In the genomic region with DNA sequence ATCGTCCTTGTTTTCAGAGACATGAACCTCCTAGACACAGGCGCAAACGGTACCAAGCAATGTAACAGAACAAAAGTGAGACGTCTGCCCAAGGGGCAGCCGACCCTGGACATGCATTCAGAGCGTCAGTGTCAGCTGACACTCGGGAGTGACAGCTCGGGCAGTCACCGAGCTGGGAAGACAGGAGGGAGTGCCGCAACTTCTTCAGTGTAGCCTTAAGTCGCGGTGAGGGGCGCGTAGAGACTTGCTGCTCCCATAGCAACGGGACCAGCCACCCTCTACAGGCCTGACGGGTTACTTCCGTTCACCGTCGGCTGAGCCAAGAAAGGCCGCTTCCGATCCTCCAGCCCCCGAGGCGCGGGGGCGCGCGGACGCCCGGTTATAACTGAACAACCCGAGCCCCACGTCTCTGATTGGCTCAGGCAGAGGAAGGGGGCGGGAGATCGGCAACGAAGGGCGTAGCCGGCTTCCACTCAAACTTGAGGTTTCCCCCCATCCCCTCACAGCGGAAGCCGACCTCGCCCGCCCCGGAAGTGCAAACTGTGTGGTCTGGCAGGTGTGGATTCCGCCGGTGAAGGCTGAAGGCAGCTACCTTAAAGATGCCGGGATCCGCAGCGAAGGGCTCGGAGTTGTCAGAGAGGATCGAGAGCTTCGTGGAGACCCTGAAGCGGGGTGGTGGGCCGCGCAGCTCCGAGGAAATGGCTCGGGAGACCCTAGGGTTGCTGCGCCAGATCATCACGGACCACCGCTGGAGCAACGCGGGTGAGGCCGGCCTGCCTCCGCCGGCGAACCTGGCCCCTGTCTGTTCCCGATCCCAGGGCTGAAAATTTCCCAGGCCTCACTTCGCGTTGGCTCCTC, we compare ENCODE assay signal across 8 cellular contexts. TPM values are rescaled to one million over a fixed set of nuclear protein-coding genes. Genes with fewer than 3 reads are reported as not detected.
DNase-seq lines count a peak whose midpoint lies in the region; ATAC-seq and TF ChIP-seq lines count a peak whose summit lies in the region.

Gene EIF2B2, plus strand, starts transcription at position 530 of the 858 bp plus-strand sequence. Its CDS starts 70 bp downstream, at position 600.

- peaks cover 27% of the 10 kb centered on the region for H3K4me1 Mint-ChIP-seq in T-helper 1 cell treated with Interleukin-12 subunit alpha and Interleukin-12 subunit beta and Interleukin-4 antibody, amounts not matched to agents 30 μg/mL and 1 μg/mL, for 36 hours (ENCODE audit: low read depth)
- peaks cover 17% of the 10 kb centered on the region for H3K4me1 Mint-ChIP-seq in progenitor cell of endocrine pancreas (ENCODE audit: low read depth)

- H3K27ac Mint-ChIP-seq in T-helper 1 cell treated with Interleukin-12 subunit alpha and Interleukin-12 subunit beta and Interleukin-4 antibody, amounts not matched to agents 30 μg/mL and 1 μg/mL, for 36 hours: peak within 1 kb of the TSS; percentile 96
- H3K27ac Mint-ChIP-seq in progenitor cell of endocrine pancreas: peak within 1 kb of the TSS; percentile 71

- DNase-seq in GM13977 (ENCODE audit: low spot score) (peak; percentile 95), NCI-H1694 (lab: John Stamatoyannopoulos, UW) (peak; percentile 99), amniotic stem cell (lab: John Stamatoyannopoulos, UW) (peak; percentile 94), left cardiac atrium (peak; percentile 98), progenitor cell of endocrine pancreas (ENCODE audit: low spot score, unreplicated experiment) (peak; percentile 96), ureter (ENCODE audit: low spot score) (peak; percentile 99)

- ATAC-seq in HG02884 (IDR thresholded peaks at IDR 0.05; ENCODE audit: unreplicated experiment) (peak; percentile 95), left cardiac atrium (peak; percentile 100)

- intact Hi-C loops in left cardiac atrium (cut with DNase I): loop anchor here in 1 of 2 donors (5.0 kb wide), 1 partner anchor 55 kb away; no protein-coding TSS in a partner anchor

- H3K27me3 Mint-ChIP-seq in T-helper 1 cell treated with Interleukin-12 subunit alpha and Interleukin-12 subunit beta and Interleukin-4 antibody, amounts not matched to agents 30 μg/mL and 1 μg/mL, for 36 hours (ENCODE audit: low read depth): peaks cover 9% of the 10 kb centered on the region
- no peaks in the 10 kb centered on the region for H3K27me3 Mint-ChIP-seq in progenitor cell of endocrine pancreas

- in situ Hi-C loops in GM13977 (cut with MboI; ENCODE audit: low pct_unique_long_range_greater_than_20kb, low sequenced_read_pairs, unreplicated experiment): no loop called here

- H3K9me3 Mint-ChIP-seq in T-helper 1 cell treated with Interleukin-12 subunit alpha and Interleukin-12 subunit beta and Interleukin-4 antibody, amounts not matched to agents 30 μg/mL and 1 μg/mL, for 36 hours: peaks cover 5% of the 10 kb centered on the region
- peaks cover 4% of the 10 kb centered on the region for H3K9me3 Mint-ChIP-seq in progenitor cell of endocrine pancreas (ENCODE audit: low read depth)

- TF ChIP-seq CTCF in GM13977 (IDR thresholded peaks at IDR 0.05; ENCODE audit: extremely low read depth, insufficient read depth, missing control alignments): no peak
- peak; percentile 30 for TF ChIP-seq CTCF in progenitor cell of endocrine pancreas (IDR thresholded peaks at IDR 0.05; ENCODE audit: unreplicated experiment)

- peak within 1 kb of the TSS; percentile 97 for H3K4me3 Mint-ChIP-seq in T-helper 1 cell treated with Interleukin-12 subunit alpha and Interleukin-12 subunit beta and Interleukin-4 antibody, amounts not matched to agents 30 μg/mL and 1 μg/mL, for 36 hours
- H3K4me3 Mint-ChIP-seq in progenitor cell of endocrine pancreas (ENCODE audit: low read depth): peak within 1 kb of the TSS; percentile 99

- peaks cover 37% of the 10 kb centered on the region for H3K36me3 Mint-ChIP-seq in T-helper 1 cell treated with Interleukin-12 subunit alpha and Interleukin-12 subunit beta and Interleukin-4 antibody, amounts not matched to agents 30 μg/mL and 1 μg/mL, for 36 hours (ENCODE audit: low read depth)
- peaks cover 14% of the 10 kb centered on the region for H3K36me3 Mint-ChIP-seq in progenitor cell of endocrine pancreas (ENCODE audit: insufficient read depth)

RNA-seq across cellular contexts. Expression of gene EIF2B2, which starts in this region (rescaled TPM):
- 10 to 100 TPM; 27.8 to 30.3 TPM for total RNA-seq in left cardiac atrium
- total RNA-seq in progenitor cell of endocrine pancreas: 36.1 and 36.7 TPM in 2 replicates
- 39.2 TPM for total RNA-seq in ureter

Comparison
In these comparisons a context has a peak if more than half of its experiments do, and no peak if none do; other contexts are left out.
1. Peak in every context shown above with its lines: DNase-seq and ATAC-seq.